In genomic region chr15:84143753-84144314, GRCh38 we compare ENCODE assay signal across 1 cellular context.
TF ChIP-seq lines count a peak whose summit lies in the region.

No MANE protein-coding gene starts in this region.

TF ChIP-seq in GM12878, 131 proteins besides CTCF, POLR2A, EP300 and RAD21 (continued from another document):
- peak; percentile 19; the same call in 1 of the 2 replicates for TF ChIP-seq PKNOX1 (IDR thresholded peaks at IDR 0.05)
- TF ChIP-seq ZBTB33 (IDR thresholded peaks at IDR 0.05) = no peak
- peak; percentile 84 for TF ChIP-seq ZNF384 (IDR thresholded peaks at IDR 0.05; ENCODE audit: borderline replicate concordance, low read depth, low read length)
- TF ChIP-seq STAT1 (conservative IDR thresholded peaks at IDR 0.05) = no peak
- TF ChIP-seq SKIL (IDR thresholded peaks at IDR 0.05; ENCODE audit: low read depth, poor library complexity, severe bottlenecking) = peak; percentile 64
- peak; percentile 39 for TF ChIP-seq JUNB (IDR thresholded peaks at IDR 0.05)
- TF ChIP-seq HDGF (IDR thresholded peaks at IDR 0.05) = 0 out of 2 replicates have a peak, but pooled peaks have one; percentile 44
- TF ChIP-seq CREM (IDR thresholded peaks at IDR 0.05; ENCODE audit: low read depth) = peak; percentile 14; the same call in 1 of the 2 replicates
- no peak for TF ChIP-seq SPI1 (IDR thresholded peaks at IDR 0.05; ENCODE audit: borderline replicate concordance, insufficient read depth, low read depth, low read length)
- TF ChIP-seq BHLHE40 (IDR thresholded peaks at IDR 0.05; ENCODE audit: borderline replicate concordance in 1 of 2, low read depth in 2 of 2, low read length in 1 of 2) = peak in 1 of 2 experiments; percentile 60; a peak in 2 of 4 replicates
- peak; percentile 30; the same call in 1 of the 2 replicates for TF ChIP-seq RELB (IDR thresholded peaks at IDR 0.05; ENCODE audit: low read depth)
- TF ChIP-seq RAD51 (IDR thresholded peaks at IDR 0.05) = no peak
- TF ChIP-seq SREBF1 (IDR thresholded peaks at IDR 0.05; ENCODE audit: low read length) = no peak
- no peak for TF ChIP-seq ZNF207 (IDR thresholded peaks at IDR 0.05; ENCODE audit: borderline replicate concordance)
- TF ChIP-seq ATF7 (IDR thresholded peaks at IDR 0.05; ENCODE audit: low read depth) = peak; percentile 97
- peak; percentile 63 to 69 for TF ChIP-seq IKZF2 (IDR thresholded peaks at IDR 0.05)
- TF ChIP-seq BMI1 (IDR thresholded peaks at IDR 0.05; ENCODE audit: borderline replicate concordance) = peak; percentile 60; the same call in 1 of the 2 replicates
- peak; percentile 63; the same call in 1 of the 2 replicates for TF ChIP-seq BACH1 (IDR thresholded peaks at IDR 0.05; ENCODE audit: borderline replicate concordance)
- TF ChIP-seq SMAD1 (IDR thresholded peaks at IDR 0.05; ENCODE audit: low read depth, partially characterized antibody) = peak; percentile 24
- TF ChIP-seq BCL11A (IDR thresholded peaks at IDR 0.05; ENCODE audit: low read depth, low read length) = 0 out of 2 replicates have a peak, but pooled peaks have one; percentile 15
- TF ChIP-seq ETV6 (conservative IDR thresholded peaks at IDR 0.05 in 1 of 2, IDR thresholded peaks at IDR 0.05 in 1 of 2; ENCODE audit: borderline replicate concordance in 1 of 2, low read depth in 1 of 2) = no peak
- peak; percentile 43; the same call in 1 of the 2 replicates for TF ChIP-seq IKZF1 (conservative IDR thresholded peaks at IDR 0.05)
- 0 out of 2 replicates have a peak, but pooled peaks have one; percentile 53 for TF ChIP-seq IRF4 (IDR thresholded peaks at IDR 0.05; ENCODE audit: low read depth, low read length)
- TF ChIP-seq DPF2 (IDR thresholded peaks at IDR 0.05) = peak; percentile 77; the same call in 1 of the 2 replicates
